In the genomic region with DNA sequence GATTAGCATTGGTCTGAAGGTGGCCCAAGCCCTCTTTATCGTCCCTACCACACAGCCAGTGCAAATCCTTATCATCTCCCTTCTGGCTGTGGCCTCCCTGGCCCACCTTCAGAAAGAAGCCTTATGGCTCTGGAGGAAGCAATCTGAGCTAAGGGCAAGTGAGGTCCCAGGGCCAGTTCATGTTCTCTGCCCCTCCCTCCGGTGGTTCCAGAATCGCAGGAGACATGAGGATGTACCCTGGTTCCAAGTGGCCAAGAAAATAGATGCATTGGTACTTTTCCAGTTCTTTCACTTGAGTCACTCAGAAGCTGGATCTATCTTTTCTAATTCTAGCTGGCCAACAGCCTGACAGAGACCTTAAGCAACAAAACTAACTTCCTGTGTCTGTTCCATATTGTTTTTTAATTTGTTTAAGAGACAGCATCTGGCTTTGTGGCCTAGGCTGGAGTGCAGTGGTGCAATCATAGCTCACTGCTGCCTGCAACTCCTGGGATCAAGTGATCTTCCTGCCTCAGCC, we compare ENCODE assay signal across 12 cellular contexts.
DNase-seq lines count a peak whose midpoint lies in the region; ATAC-seq and TF ChIP-seq lines count a peak whose summit lies in the region.
"Had no signal": no experiment of that assay in that cellular context is flagged by ENCODE, and none has a peak within 500 bp of the region (broad histone marks: within the 10 kb centered on the region; RNA-seq: fewer than 3 reads in every experiment).

No MANE protein-coding gene starts in this region.

- H3K4me3 Mint-ChIP-seq in glutamatergic neuron (ENCODE audit: unreplicated experiment): no peak overlapping the region
- H3K4me3 Mint-ChIP-seq: nephron progenitor cell had no signal

- H3K9me3 Mint-ChIP-seq in glutamatergic neuron (ENCODE audit: unreplicated experiment): peaks cover 1% of the 10 kb centered on the region

- no peak overlapping the region for H3K27ac Mint-ChIP-seq in glutamatergic neuron (ENCODE audit: unreplicated experiment)
- H3K27ac Mint-ChIP-seq: nephron progenitor cell had no signal

- DNase-seq in GM04503 (ENCODE audit: low read depth): peak; percentile 64
- DNase-seq in SKM-1 (lab: John Stamatoyannopoulos, UW; ENCODE audit: unreplicated experiment): peak; percentile 21
- peak; percentile 94 for DNase-seq in fibroblast of villous mesenchyme (ENCODE audit: low read depth)
- peak; percentile 69 for DNase-seq in skeletal muscle cell (ENCODE audit: low read depth)
- no peak for DNase-seq in NCI-H82 (lab: John Stamatoyannopoulos, UW)
- no peak for DNase-seq in hepatic stellate cell (ENCODE audit: low spot score)
- no peak for DNase-seq in glutamatergic neuron
- DNase-seq: central memory CD4-positive, alpha-beta T cell; DND-41; NCI-H2227 treated with DMSO at 0.1 percent for 48 hours; nephron progenitor cell had no signal

- no peak for TF ChIP-seq CTCF in fibroblast of villous mesenchyme (IDR thresholded peaks at IDR 0.05; ENCODE audit: insufficient read depth, low read depth, low read length)
- TF ChIP-seq CTCF in glutamatergic neuron (IDR thresholded peaks at IDR 0.05; ENCODE audit: partially characterized antibody, unreplicated experiment): no peak

- ATAC-seq in GM21381 (IDR thresholded peaks at IDR 0.05; ENCODE audit: unreplicated experiment): no peak

- no peaks in the 10 kb centered on the region for H3K27me3 Mint-ChIP-seq in glutamatergic neuron (ENCODE audit: unreplicated experiment)

- H3K4me3 ChIP-seq in fibroblast of villous mesenchyme (ENCODE audit: low read depth, low read length): no peak overlapping the region
- no peak overlapping the region for H3K4me3 ChIP-seq in skeletal muscle cell (ENCODE audit: low read depth, low read length)

- peaks cover 1% of the 10 kb centered on the region for H3K4me1 Mint-ChIP-seq in glutamatergic neuron (ENCODE audit: low read depth, unreplicated experiment)

- peaks cover 13% of the 10 kb centered on the region for H3K36me3 Mint-ChIP-seq in glutamatergic neuron (ENCODE audit: unreplicated experiment)

Comparison
In these comparisons a context has a peak if more than half of its experiments do, and no peak if none do; other contexts are left out.
1. DNase-seq: peak in GM04503 (single experiment), SKM-1 (single experiment), fibroblast of villous mesenchyme (single experiment) and skeletal muscle cell (single experiment); none in NCI-H82 (single experiment), hepatic stellate cell (single experiment) and glutamatergic neuron (single experiment).